Comparison of ENCODE assay signal across 8 cellular contexts in genomic region chr7:30330134-30331111, GRCh38. TPM values are rescaled to one million over a fixed set of nuclear protein-coding genes. Genes with fewer than 3 reads are reported as not detected.
DNase-seq lines count a peak whose midpoint lies in the region; ATAC-seq and TF ChIP-seq lines count a peak whose summit lies in the region.

No MANE protein-coding gene starts in this region.

- no peak overlapping the region for H3K18ac ChIP-seq in H9 (ENCODE audit: insufficient read length, low read depth, low read length)

- H4K20me1 ChIP-seq in H9 (ENCODE audit: control insufficient read depth, insufficient read depth, insufficient read length) = no peaks in the 10 kb centered on the region

- peaks cover 4% of the 10 kb centered on the region for H3K27me3 Mint-ChIP-seq in activated naive CD4-positive, alpha-beta T cell treated with anti-CD3 and anti-CD28 coated beads, Interleukin-2, amount 10 ng/mL, durations not matched to agents 7 days and 5 days
- H3K27me3 Mint-ChIP-seq in H9 (ENCODE audit: low read depth) = no peaks in the 10 kb centered on the region

- peak; percentile 70 for DNase-seq in GM12864 (ENCODE audit: low read depth)
- DNase-seq in activated naive CD4-positive, alpha-beta T cell treated with anti-CD3 and anti-CD28 coated beads, Interleukin-2, amount 10 ng/mL, durations not matched to agents 7 days and 5 days = peak; percentile 41
- DNase-seq in H7 = no peak
- DNase-seq in HEK293T (ENCODE audit: extremely low spot score) = no peak
- DNase-seq in SHP77 (lab: John Stamatoyannopoulos, UW) = no peak
- DNase-seq in H9 = no peak

- H3K23ac ChIP-seq in H9 (ENCODE audit: insufficient read length, low read depth, low read length) = no peak overlapping the region

- no peak overlapping the region for H3K4me3 ChIP-seq in GM12864 (ENCODE audit: low read depth, low read length)
- no peak overlapping the region for H3K4me3 ChIP-seq in H7 (ENCODE audit: insufficient read depth, low read depth, low read length)

- ATAC-seq in GM21423 (IDR thresholded peaks at IDR 0.05; ENCODE audit: unreplicated experiment) = peak; percentile 93
- ATAC-seq in HG03571 (IDR thresholded peaks at IDR 0.05; ENCODE audit: unreplicated experiment) = peak; percentile 93

- H3K79me1 ChIP-seq in H9 (ENCODE audit: insufficient read depth, low read depth, low read length, poor library complexity, severe bottlenecking) = no peaks in the 10 kb centered on the region

- no peak overlapping the region for H2BK5ac ChIP-seq in H9 (ENCODE audit: insufficient read length, low read length)

- H3K4me1 Mint-ChIP-seq in activated naive CD4-positive, alpha-beta T cell treated with anti-CD3 and anti-CD28 coated beads, Interleukin-2, amount 10 ng/mL, durations not matched to agents 7 days and 5 days = peaks cover 39% of the 10 kb centered on the region
- peaks cover 16 to 27% of the 10 kb centered on the region in 2 experiments for H3K4me1 Mint-ChIP-seq in H9

- no peak overlapping the region for H3K4me2 ChIP-seq in H9 (ENCODE audit: insufficient read depth, insufficient read length, low read length)

- no peaks in the 10 kb centered on the region for H3K4me1 ChIP-seq in H9 (ENCODE audit: insufficient read depth, low read length)

- no peak overlapping the region for H4K5ac ChIP-seq in H9 (ENCODE audit: insufficient read length, low read depth, low read length)

- no peaks in the 10 kb centered on the region for H3K79me2 ChIP-seq in H9 (ENCODE audit: insufficient read depth, low read length)

- H3K36me3 Mint-ChIP-seq in activated naive CD4-positive, alpha-beta T cell treated with anti-CD3 and anti-CD28 coated beads, Interleukin-2, amount 10 ng/mL, durations not matched to agents 7 days and 5 days = peaks cover 28% of the 10 kb centered on the region
- peaks cover 3 to 23% (median 6%) of the 10 kb centered on the region in 3 experiments; a peak in 6 of 7 replicates for H3K36me3 Mint-ChIP-seq in H9 (ENCODE audit: insufficient read depth in 1 of 3, low read depth in 3 of 3)

- no peak overlapping the region for H3K14ac ChIP-seq in H9 (ENCODE audit: insufficient read depth, low read length)

- no peak overlapping the region for H3T11ph ChIP-seq in H9 (ENCODE audit: low read length)

- no peak overlapping the region for H2AK5ac ChIP-seq in H9 (ENCODE audit: insufficient read length, low read length)

- H2AFZ ChIP-seq in H9 (ENCODE audit: low read length) = no peak overlapping the region

- no peak overlapping the region for H4K8ac ChIP-seq in H9 (replicated peaks; ENCODE audit: insufficient read length, low read depth, low read length)

- H3K23me2 ChIP-seq in H9 (ENCODE audit: insufficient read length, low read depth, low read length, poor library complexity, severe bottlenecking) = no peaks in the 10 kb centered on the region

- H2BK12ac ChIP-seq in H9 (ENCODE audit: insufficient read length, low read depth, low read length) = no peak overlapping the region

- H3K4me3 Mint-ChIP-seq in activated naive CD4-positive, alpha-beta T cell treated with anti-CD3 and anti-CD28 coated beads, Interleukin-2, amount 10 ng/mL, durations not matched to agents 7 days and 5 days = peak overlapping the region; percentile 33
- no peak overlapping the region for H3K4me3 Mint-ChIP-seq in H9

- H2BK15ac ChIP-seq in H9 (ENCODE audit: low read depth, low read length) = no peak overlapping the region

- TF ChIP-seq CTCF in GM12864 (IDR thresholded peaks at IDR 0.05; ENCODE audit: low read depth, low read length, missing control alignments) (no peak), H9 (conservative IDR thresholded peaks at IDR 0.05) (no peak)

- CTCF ChIA-PET in activated naive CD4-positive, alpha-beta T cell treated with anti-CD3 and anti-CD28 coated beads, Interleukin-2, amount 10 ng/mL, durations not matched to agents 7 days and 5 days (lab: Charles Lee) = interaction anchor here (0.8 to 1.9 kb wide), 2 partner anchors 8 to 18 kb away, joined by 3 to 10 read pairs; no protein-coding TSS in a partner anchor
- CTCF ChIA-PET in HEK293T (lab: Yijun Ruan, JAX) = interaction anchor here (0.9 kb wide), 1 partner anchor 8 kb away, joined by 4 read pairs; no protein-coding TSS in a partner anchor

- H2BK20ac ChIP-seq in H9 (ENCODE audit: low read depth, low read length, poor library complexity, severe bottlenecking) = no peak overlapping the region

- POLR2A ChIA-PET in HEK293T (lab: Yijun Ruan, JAX) = no interaction called here

- no peaks in the 10 kb centered on the region for H3K36me3 ChIP-seq in H7 (replicated peaks; ENCODE audit: control insufficient read depth, insufficient read depth, low read length)

- no peak overlapping the region for H4K91ac ChIP-seq in H9 (ENCODE audit: insufficient read length, low read depth, low read length)

- no peaks in the 10 kb centered on the region for H3K9me3 ChIP-seq in H9 (ENCODE audit: control insufficient read depth, low read depth, low read length)

- H3K56ac ChIP-seq in H9 (ENCODE audit: insufficient read length, low read depth, low read length) = no peak overlapping the region

- H3K4ac ChIP-seq in H9 (ENCODE audit: low read depth, low read length) = no peak overlapping the region

- H2BK120ac ChIP-seq in H9 (ENCODE audit: low read depth, low read length, poor library complexity, severe bottlenecking) = no peak overlapping the region

- peaks cover 4% of the 10 kb centered on the region for H3K9me3 Mint-ChIP-seq in activated naive CD4-positive, alpha-beta T cell treated with anti-CD3 and anti-CD28 coated beads, Interleukin-2, amount 10 ng/mL, durations not matched to agents 7 days and 5 days
- no peaks in the 10 kb centered on the region for H3K9me3 Mint-ChIP-seq in H9

- H3K27ac Mint-ChIP-seq in activated naive CD4-positive, alpha-beta T cell treated with anti-CD3 and anti-CD28 coated beads, Interleukin-2, amount 10 ng/mL, durations not matched to agents 7 days and 5 days = peak overlapping the region; percentile 70
- no peak overlapping the region; a peak in 1 of 7 replicates for H3K27ac Mint-ChIP-seq in H9

- WGBS in H9 (ENCODE audit: extremely low coverage, insufficient read length, low lambda C conversion rate) = no CpG with 5 or more reads among the region's 3 CpGs

- H3K27me3 ChIP-seq in H7 (ENCODE audit: control insufficient read depth, insufficient read depth, low read length) (no peaks in the 10 kb centered on the region), H9 (ENCODE audit: insufficient read depth, low read length) (no peaks in the 10 kb centered on the region)

- H3K27ac ChIP-seq in H9 (ENCODE audit: insufficient read length, low read depth, low read length) = no peak overlapping the region

- no peak overlapping the region for H3K9ac ChIP-seq in H9 (ENCODE audit: extremely low read depth, insufficient read length, low read length)

TF ChIP-seq in HEK293T, 16 proteins besides CTCF, POLR2A, EP300 and RAD21:
- TF ChIP-seq SUZ12 (IDR thresholded peaks at IDR 0.05) (no peak), PKNOX1 (IDR thresholded peaks at IDR 0.05) (no peak), ARNT (IDR thresholded peaks at IDR 0.05) (no peak), SP1 (IDR thresholded peaks at IDR 0.05) (no peak)

RNA-seq across cellular contexts. Expression of gene ZNRF2, which starts 46.0 kb away (rescaled TPM):
- total RNA-seq in H7 (2014; rRNA removed; shearing (Covaris generic)) = 15.6 and 23.8 TPM in 2 replicates
- 16.5 and 17.1 TPM in 2 replicates for total RNA-seq in H9 (2021)

Comparison
In these comparisons a context has a peak if more than half of its experiments do, and no peak if none do; other contexts are left out.
1. DNase-seq: peak in GM12864 (single experiment) and activated naive CD4-positive, alpha-beta T cell treated with anti-CD3 and anti-CD28 coated beads, Interleukin-2, amount 10 ng/mL, durations not matched to agents 7 days and 5 days (single experiment); none in H7 (single experiment), HEK293T (single experiment), SHP77 (0 of 2) and H9 (single experiment).